In the genomic region with DNA sequence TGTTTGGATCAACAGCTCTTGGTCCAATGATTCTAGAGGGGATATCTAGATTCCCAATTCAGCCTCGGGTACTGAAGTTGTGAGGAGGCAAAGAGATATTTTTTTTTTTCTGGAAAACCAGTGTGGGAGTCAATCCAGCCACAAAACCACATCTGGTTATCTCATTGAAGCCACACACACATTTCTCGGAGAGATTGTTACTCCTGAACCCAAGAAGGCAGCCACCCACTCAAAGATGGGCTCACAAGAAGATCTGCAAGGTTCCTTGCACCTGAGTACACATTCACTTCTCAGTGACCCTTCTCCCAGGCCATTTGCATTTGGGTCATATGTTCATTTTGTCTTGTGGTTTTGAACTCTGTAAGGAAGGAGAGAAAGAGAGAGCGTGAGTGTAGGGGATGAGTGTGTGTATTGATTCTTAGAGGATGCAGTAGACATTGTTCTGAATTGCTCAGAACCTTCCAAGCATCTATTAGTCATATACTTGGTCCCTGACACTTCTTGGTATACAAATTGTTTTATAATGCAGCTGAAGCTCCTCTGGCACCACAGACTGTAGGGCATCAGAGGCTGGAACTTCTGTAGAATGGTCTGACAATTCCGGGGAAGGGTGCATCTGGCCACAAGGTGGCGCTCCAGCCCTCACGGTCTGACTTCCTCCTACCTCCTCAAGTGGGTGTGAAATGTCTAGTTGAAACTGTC, we compare ENCODE assay signal across 1 cellular context.
TF ChIP-seq lines count a peak whose summit lies in the region.

No MANE protein-coding gene starts in this region.

TF ChIP-seq in IMR-90, 13 proteins besides CTCF, POLR2A, EP300 and RAD21:
- TF ChIP-seq SMC3 (IDR thresholded peaks at IDR 0.05; ENCODE audit: low read depth, low read length) = peak; percentile 63
- TF ChIP-seq, protein P1, sequence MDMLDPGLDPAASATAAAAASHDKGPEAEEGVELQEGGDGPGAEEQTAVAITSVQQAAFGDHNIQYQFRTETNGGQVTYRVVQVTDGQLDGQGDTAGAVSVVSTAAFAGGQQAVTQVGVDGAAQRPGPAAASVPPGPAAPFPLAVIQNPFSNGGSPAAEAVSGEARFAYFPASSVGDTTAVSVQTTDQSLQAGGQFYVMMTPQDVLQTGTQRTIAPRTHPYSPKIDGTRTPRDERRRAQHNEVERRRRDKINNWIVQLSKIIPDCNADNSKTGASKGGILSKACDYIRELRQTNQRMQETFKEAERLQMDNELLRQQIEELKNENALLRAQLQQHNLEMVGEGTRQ (IDR thresholded peaks at IDR 0.05; ENCODE audit: low read depth, low read length) = no peak
